ENCODE assay signal across 1 cellular context in genomic region chr12:40192704-40193255, GRCh38.
A peak's percentile ranks its signal among the peaks of the same experiment; 100 is the strongest.
TF ChIP-seq lines count a peak whose summit lies in the region.

No MANE protein-coding gene starts in this region.

TF ChIP-seq in GM12878, 131 proteins besides CTCF, POLR2A, EP300 and RAD21 (continued from another document and continues in another):
- no peak for TF ChIP-seq E2F8 (IDR thresholded peaks at IDR 0.05; ENCODE audit: low read depth, partially characterized antibody)
- TF ChIP-seq ZZZ3 (IDR thresholded peaks at IDR 0.05; ENCODE audit: control insufficient read depth, insufficient read length, low read depth), result no peak
- TF ChIP-seq SUZ12 (IDR thresholded peaks at IDR 0.05; ENCODE audit: unreplicated experiment), result no peak
- no peak for TF ChIP-seq CHD2 (IDR thresholded peaks at IDR 0.05; ENCODE audit: borderline replicate concordance, low read depth, low read length)
- no peak; the same call in 1 of the 2 replicates for TF ChIP-seq JUNB (IDR thresholded peaks at IDR 0.05)
- no peak for TF ChIP-seq MXI1 (IDR thresholded peaks at IDR 0.05; ENCODE audit: low read depth, low read length)
- TF ChIP-seq PAX8 (IDR thresholded peaks at IDR 0.05), result no peak
- TF ChIP-seq NFIC (IDR thresholded peaks at IDR 0.05; ENCODE audit: low read depth, low read length), result peak; percentile 85
- TF ChIP-seq ESRRA (IDR thresholded peaks at IDR 0.05; ENCODE audit: low read length), result no peak
- TF ChIP-seq MTA2 (IDR thresholded peaks at IDR 0.05; ENCODE audit: low read depth), result peak; percentile 78
- no peak for TF ChIP-seq TCF3 (IDR thresholded peaks at IDR 0.05; ENCODE audit: borderline replicate concordance, insufficient read depth, low read depth, low read length)
- TF ChIP-seq RCOR1 (conservative IDR thresholded peaks at IDR 0.05; ENCODE audit: low read depth, low read length), result 0 out of 2 replicates have a peak, but pooled peaks have one; percentile 77
- TF ChIP-seq ETV6 (conservative IDR thresholded peaks at IDR 0.05 in 1 of 2, IDR thresholded peaks at IDR 0.05 in 1 of 2; ENCODE audit: borderline replicate concordance in 1 of 2, low read depth in 1 of 2), result peak in 1 of 2 experiments; percentile 41; a peak in 1 of 4 replicates
- TF ChIP-seq, protein P1, sequence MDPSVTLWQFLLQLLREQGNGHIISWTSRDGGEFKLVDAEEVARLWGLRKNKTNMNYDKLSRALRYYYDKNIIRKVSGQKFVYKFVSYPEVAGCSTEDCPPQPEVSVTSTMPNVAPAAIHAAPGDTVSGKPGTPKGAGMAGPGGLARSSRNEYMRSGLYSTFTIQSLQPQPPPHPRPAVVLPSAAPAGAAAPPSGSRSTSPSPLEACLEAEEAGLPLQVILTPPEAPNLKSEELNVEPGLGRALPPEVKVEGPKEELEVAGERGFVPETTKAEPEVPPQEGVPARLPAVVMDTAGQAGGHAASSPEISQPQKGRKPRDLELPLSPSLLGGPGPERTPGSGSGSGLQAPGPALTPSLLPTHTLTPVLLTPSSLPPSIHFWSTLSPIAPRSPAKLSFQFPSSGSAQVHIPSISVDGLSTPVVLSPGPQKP (IDR thresholded peaks at IDR 0.05; ENCODE audit: low read depth, low read length), result peak; percentile 77
- TF ChIP-seq PML (IDR thresholded peaks at IDR 0.05; ENCODE audit: low read length), result no peak
- peak; percentile 63; the same call in 1 of the 2 replicates for TF ChIP-seq ZSCAN29 (IDR thresholded peaks at IDR 0.05)
- TF ChIP-seq IRF4 (IDR thresholded peaks at IDR 0.05; ENCODE audit: low read depth, low read length), result 0 out of 2 replicates have a peak, but pooled peaks have one; percentile 4
- TF ChIP-seq SPI1 (IDR thresholded peaks at IDR 0.05; ENCODE audit: borderline replicate concordance, insufficient read depth, low read depth, low read length), result peak; percentile 79
- TF ChIP-seq REST (IDR thresholded peaks at IDR 0.05; ENCODE audit: low read depth, low read length), result no peak
- no peak for TF ChIP-seq HDGF (IDR thresholded peaks at IDR 0.05)
- no peak for TF ChIP-seq CREM (IDR thresholded peaks at IDR 0.05; ENCODE audit: low read depth)
- peak; percentile 24; the same call in 1 of the 2 replicates for TF ChIP-seq ZNF24 (IDR thresholded peaks at IDR 0.05)
- no peak for TF ChIP-seq SREBF1 (IDR thresholded peaks at IDR 0.05; ENCODE audit: low read length)
- no peak for TF ChIP-seq PBX3 (IDR thresholded peaks at IDR 0.05; ENCODE audit: insufficient replicate concordance, low read depth, low read length)
- 0 out of 2 replicates have a peak, but pooled peaks have one; percentile 60 for TF ChIP-seq TCF12 (IDR thresholded peaks at IDR 0.05; ENCODE audit: low read depth, low read length)
- TF ChIP-seq PKNOX1 (IDR thresholded peaks at IDR 0.05), result peak; percentile 32; the same call in 1 of the 2 replicates
- TF ChIP-seq RBBP5 (conservative IDR thresholded peaks at IDR 0.05), result no peak
- peak; percentile 66 for TF ChIP-seq ATF7 (IDR thresholded peaks at IDR 0.05; ENCODE audit: low read depth)
- TF ChIP-seq, protein P2, sequence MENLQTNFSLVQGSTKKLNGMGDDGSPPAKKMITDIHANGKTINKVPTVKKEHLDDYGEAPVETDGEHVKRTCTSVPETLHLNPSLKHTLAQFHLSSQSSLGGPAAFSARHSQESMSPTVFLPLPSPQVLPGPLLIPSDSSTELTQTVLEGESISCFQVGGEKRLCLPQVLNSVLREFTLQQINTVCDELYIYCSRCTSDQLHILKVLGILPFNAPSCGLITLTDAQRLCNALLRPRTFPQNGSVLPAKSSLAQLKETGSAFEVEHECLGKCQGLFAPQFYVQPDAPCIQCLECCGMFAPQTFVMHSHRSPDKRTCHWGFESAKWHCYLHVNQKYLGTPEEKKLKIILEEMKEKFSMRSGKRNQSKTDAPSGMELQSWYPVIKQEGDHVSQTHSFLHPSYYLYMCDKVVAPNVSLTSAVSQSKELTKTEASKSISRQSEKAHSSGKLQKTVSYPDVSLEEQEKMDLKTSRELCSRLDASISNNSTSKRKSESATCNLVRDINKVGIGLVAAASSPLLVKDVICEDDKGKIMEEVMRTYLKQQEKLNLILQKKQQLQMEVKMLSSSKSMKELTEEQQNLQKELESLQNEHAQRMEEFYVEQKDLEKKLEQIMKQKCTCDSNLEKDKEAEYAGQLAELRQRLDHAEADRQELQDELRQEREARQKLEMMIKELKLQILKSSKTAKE (IDR thresholded peaks at IDR 0.05; ENCODE audit: low read depth, poor library complexity, severe bottlenecking), result peak; percentile 78
- TF ChIP-seq TARDBP (IDR thresholded peaks at IDR 0.05; ENCODE audit: borderline replicate concordance), result no peak
- TF ChIP-seq TCF7 (IDR thresholded peaks at IDR 0.05; ENCODE audit: borderline replicate concordance), result no peak
- peak; percentile 49; the same call in 1 of the 2 replicates for TF ChIP-seq DPF2 (IDR thresholded peaks at IDR 0.05)
- TF ChIP-seq EZH2 (IDR thresholded peaks at IDR 0.05; ENCODE audit: borderline replicate concordance, control insufficient read depth, low read depth, low read length), result no peak
- no peak for TF ChIP-seq STAT3 (IDR thresholded peaks at IDR 0.05; ENCODE audit: low read depth, low read length)
- no peak for TF ChIP-seq HDAC2 (IDR thresholded peaks at IDR 0.05)
- TF ChIP-seq, protein P3, sequence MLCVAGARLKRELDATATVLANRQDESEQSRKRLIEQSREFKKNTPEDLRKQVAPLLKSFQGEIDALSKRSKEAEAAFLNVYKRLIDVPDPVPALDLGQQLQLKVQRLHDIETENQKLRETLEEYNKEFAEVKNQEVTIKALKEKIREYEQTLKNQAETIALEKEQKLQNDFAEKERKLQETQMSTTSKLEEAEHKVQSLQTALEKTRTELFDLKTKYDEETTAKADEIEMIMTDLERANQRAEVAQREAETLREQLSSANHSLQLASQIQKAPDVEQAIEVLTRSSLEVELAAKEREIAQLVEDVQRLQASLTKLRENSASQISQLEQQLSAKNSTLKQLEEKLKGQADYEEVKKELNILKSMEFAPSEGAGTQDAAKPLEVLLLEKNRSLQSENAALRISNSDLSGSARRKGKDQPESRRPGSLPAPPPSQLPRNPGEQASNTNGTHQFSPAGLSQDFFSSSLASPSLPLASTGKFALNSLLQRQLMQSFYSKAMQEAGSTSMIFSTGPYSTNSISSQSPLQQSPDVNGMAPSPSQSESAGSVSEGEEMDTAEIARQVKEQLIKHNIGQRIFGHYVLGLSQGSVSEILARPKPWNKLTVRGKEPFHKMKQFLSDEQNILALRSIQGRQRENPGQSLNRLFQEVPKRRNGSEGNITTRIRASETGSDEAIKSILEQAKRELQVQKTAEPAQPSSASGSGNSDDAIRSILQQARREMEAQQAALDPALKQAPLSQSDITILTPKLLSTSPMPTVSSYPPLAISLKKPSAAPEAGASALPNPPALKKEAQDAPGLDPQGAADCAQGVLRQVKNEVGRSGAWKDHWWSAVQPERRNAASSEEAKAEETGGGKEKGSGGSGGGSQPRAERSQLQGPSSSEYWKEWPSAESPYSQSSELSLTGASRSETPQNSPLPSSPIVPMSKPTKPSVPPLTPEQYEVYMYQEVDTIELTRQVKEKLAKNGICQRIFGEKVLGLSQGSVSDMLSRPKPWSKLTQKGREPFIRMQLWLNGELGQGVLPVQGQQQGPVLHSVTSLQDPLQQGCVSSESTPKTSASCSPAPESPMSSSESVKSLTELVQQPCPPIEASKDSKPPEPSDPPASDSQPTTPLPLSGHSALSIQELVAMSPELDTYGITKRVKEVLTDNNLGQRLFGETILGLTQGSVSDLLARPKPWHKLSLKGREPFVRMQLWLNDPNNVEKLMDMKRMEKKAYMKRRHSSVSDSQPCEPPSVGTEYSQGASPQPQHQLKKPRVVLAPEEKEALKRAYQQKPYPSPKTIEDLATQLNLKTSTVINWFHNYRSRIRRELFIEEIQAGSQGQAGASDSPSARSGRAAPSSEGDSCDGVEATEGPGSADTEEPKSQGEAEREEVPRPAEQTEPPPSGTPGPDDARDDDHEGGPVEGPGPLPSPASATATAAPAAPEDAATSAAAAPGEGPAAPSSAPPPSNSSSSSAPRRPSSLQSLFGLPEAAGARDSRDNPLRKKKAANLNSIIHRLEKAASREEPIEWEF (IDR thresholded peaks at IDR 0.05; ENCODE audit: insufficient replicate concordance, low read depth, low read length), result no peak
- TF ChIP-seq RAD51 (IDR thresholded peaks at IDR 0.05), result no peak
- TF ChIP-seq SRF (IDR thresholded peaks at IDR 0.05; ENCODE audit: low read depth in 2 of 2, low read length in 2 of 2), result peak; percentile 26 to 90; a peak in 2 of 4 replicates
- TF ChIP-seq EED (IDR thresholded peaks at IDR 0.05; ENCODE audit: low read depth), result no peak
- TF ChIP-seq IKZF2 (IDR thresholded peaks at IDR 0.05), result peak; percentile 69 to 71; a peak in 3 of 4 replicates
- TF ChIP-seq RELA (IDR thresholded peaks at IDR 0.05; ENCODE audit: borderline replicate concordance, partially characterized antibody), result no peak
- TF ChIP-seq LARP7 (IDR thresholded peaks at IDR 0.05), result no peak
- peak; percentile 23 to 44; a peak in 1 of 4 replicates for TF ChIP-seq BHLHE40 (IDR thresholded peaks at IDR 0.05; ENCODE audit: borderline replicate concordance in 1 of 2, low read depth in 2 of 2, low read length in 1 of 2)
- TF ChIP-seq, protein P4, sequence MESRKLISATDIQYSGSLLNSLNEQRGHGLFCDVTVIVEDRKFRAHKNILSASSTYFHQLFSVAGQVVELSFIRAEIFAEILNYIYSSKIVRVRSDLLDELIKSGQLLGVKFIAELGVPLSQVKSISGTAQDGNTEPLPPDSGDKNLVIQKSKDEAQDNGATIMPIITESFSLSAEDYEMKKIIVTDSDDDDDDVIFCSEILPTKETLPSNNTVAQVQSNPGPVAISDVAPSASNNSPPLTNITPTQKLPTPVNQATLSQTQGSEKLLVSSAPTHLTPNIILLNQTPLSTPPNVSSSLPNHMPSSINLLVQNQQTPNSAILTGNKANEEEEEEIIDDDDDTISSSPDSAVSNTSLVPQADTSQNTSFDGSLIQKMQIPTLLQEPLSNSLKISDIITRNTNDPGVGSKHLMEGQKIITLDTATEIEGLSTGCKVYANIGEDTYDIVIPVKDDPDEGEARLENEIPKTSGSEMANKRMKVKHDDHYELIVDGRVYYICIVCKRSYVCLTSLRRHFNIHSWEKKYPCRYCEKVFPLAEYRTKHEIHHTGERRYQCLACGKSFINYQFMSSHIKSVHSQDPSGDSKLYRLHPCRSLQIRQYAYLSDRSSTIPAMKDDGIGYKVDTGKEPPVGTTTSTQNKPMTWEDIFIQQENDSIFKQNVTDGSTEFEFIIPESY (IDR thresholded peaks at IDR 0.05), result no peak; the same call in 1 of the 2 replicates
- peak; percentile 98 for TF ChIP-seq NR2F1 (conservative IDR thresholded peaks at IDR 0.05)
- no peak for TF ChIP-seq GABPA (IDR thresholded peaks at IDR 0.05; ENCODE audit: low read depth)
- no peak for TF ChIP-seq ZNF207 (IDR thresholded peaks at IDR 0.05; ENCODE audit: borderline replicate concordance)
